In the genomic region with DNA sequence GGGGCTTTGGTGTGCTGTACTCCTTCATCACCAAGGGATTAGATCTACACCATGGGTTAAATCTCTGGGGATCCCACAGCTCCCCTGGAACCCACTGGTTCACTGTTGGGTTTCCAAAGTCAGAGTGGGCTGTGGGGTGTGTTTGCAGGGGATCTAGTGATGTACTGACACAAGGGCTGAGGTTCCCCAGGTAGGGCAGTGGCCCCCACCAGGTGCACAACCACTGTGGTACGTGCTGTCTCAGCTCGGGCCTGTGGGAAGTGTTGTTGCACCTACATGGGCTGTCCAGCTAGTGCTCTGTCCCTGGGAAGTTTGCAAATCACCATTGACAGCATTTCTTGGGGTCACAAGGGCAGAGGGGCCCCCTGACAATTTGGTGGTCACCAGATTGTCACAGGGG, we compare ENCODE assay signal across 8 cellular contexts.
"Had no signal": no experiment of that assay in that cellular context is flagged by ENCODE, and none has a peak within 500 bp of the region (broad histone marks: within the 10 kb centered on the region; RNA-seq: fewer than 3 reads in every experiment).

No MANE protein-coding gene starts in this region.

- H3K4me3 Mint-ChIP-seq: IgD-negative memory B cell had no signal

- FAIRE-seq: HepG2, HTR-8/SVneo, K562 had no signal

- H3K27ac Mint-ChIP-seq: IgD-negative memory B cell had no signal

- H3K4me3 ChIP-seq: K562 had no signal

- H3K4me1 Mint-ChIP-seq: IgD-negative memory B cell had no signal

- DNase-seq: IMR-90, KBM-7, KG1 had no signal

- H3K27me3 Mint-ChIP-seq: IgD-negative memory B cell had no signal

- ATAC-seq: HepG2, K562 had no signal

- H3K27ac ChIP-seq: HL-60 had no signal

- H3K36me3 Mint-ChIP-seq: IgD-negative memory B cell had no signal
